2 cellular contexts compared by ENCODE assay signal in the genomic region with DNA sequence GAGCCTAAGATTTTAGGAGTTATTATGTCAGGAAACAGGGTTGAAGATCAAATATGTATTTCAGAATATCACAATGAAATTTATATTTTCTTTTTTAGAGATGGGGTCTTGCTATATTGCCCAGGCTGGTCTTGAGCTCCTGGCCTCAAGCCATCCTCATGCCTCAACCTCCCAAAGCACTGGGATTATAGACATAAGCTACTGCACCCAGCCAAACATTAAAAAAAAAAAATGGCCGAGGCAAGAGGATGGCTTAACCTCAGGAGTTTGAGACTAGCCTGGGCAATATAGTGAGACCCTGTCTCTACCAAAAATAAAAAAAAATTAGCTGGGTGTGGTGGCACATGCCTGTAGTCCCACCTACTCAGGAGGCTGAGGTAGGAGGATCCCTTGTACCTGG.
TF ChIP-seq lines count a peak whose summit lies in the region.

No MANE protein-coding gene starts in this region.

TF ChIP-seq in HEK293, 187 proteins besides CTCF, POLR2A, EP300 and RAD21:
- peak; percentile 97 for TF ChIP-seq ZNF121 (tag by site-specific recombination; IDR thresholded peaks at IDR 0.05)

TF ChIP-seq in HepG2, 621 proteins besides CTCF, POLR2A, EP300 and RAD21:
- peak; percentile 64 for TF ChIP-seq ZNF121 (CRISPR knock-in tag; IDR thresholded peaks at IDR 0.05)
